22 cellular contexts compared by ENCODE assay signal in the genomic region with DNA sequence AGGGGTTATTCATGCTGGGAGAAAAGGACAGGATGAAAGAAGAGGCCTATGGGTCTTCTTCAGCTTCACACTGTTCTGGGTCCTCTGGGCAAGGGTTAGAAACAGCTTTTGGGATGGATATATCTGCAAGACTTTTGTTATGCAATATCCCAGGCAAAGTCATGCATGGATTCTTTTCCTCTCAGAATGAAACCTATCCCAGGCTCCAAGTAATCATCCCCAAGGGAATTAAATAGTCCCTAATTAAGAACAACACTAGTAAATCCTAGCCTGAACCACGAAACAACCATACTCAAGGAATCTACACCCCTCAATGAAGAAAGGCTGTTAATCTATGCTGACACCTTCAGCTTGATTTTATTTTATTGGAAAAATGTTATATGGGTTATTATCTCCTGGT.
DNase-seq lines count a peak whose midpoint lies in the region; ATAC-seq and TF ChIP-seq lines count a peak whose summit lies in the region.
"Had no signal": no experiment of that assay in that cellular context is flagged by ENCODE, and none has a peak within 500 bp of the region (broad histone marks: within the 10 kb centered on the region; RNA-seq: fewer than 3 reads in every experiment).

No MANE protein-coding gene starts in this region.

- peaks cover 31% of the 10 kb centered on the region for H3K4me1 Mint-ChIP-seq in nephron progenitor cell
- no peaks in the 10 kb centered on the region for H3K4me1 Mint-ChIP-seq in effector memory CD8-positive, alpha-beta T cell (ENCODE audit: low read depth in 2 of 2)
- H3K4me1 Mint-ChIP-seq: CD14-positive monocyte; CD8-positive, alpha-beta memory T cell had no signal

- no peaks in the 10 kb centered on the region for H3K4me1 ChIP-seq in right atrium auricular region
- peaks cover 12 to 26% (median 21%) of the 10 kb centered on the region in 4 donors for H3K4me1 ChIP-seq in esophagus muscularis mucosa
- no peaks in the 10 kb centered on the region for H3K4me1 ChIP-seq in body of pancreas
- H3K4me1 ChIP-seq: A549; BE2C; BLaER1 treated with 17β-estradiol and CSF1 and Interleukin-3, amounts not matched to agents 10 nM and 100 nM; HAP-1 had no signal

- TF ChIP-seq POLR2A in esophagus muscularis mucosa (IDR thresholded peaks at IDR 0.05; ENCODE audit: low read depth) (no peak), body of pancreas (IDR thresholded peaks at IDR 0.05) (no peak)

- no peaks in the 10 kb centered on the region for H3K36me3 Mint-ChIP-seq in nephron progenitor cell (ENCODE audit: low read depth)
- H3K36me3 Mint-ChIP-seq in effector memory CD8-positive, alpha-beta T cell (ENCODE audit: insufficient read depth), result no peaks in the 10 kb centered on the region
- H3K36me3 Mint-ChIP-seq: CD14-positive monocyte; CD8-positive, alpha-beta memory T cell had no signal

- no peak for TF ChIP-seq EP300 in esophagus muscularis mucosa (IDR thresholded peaks at IDR 0.05)

- DNase-seq in Right ventricle myocardium superior (no peak), right atrium auricular region (ENCODE audit: low spot score) (no peak), esophagus muscularis mucosa (ENCODE audit: extremely low spot score) (no peak), nephron progenitor cell (no peak), body of pancreas (no peak)
- no peak for DNase-seq in effector memory CD8-positive, alpha-beta T cell
- DNase-seq: 8988T; ACHN; AML-193; BE2C; CD4-positive, alpha-beta T cell; CD8-positive, alpha-beta memory T cell; DMS153; DND-41; GDM1; GOT3 had no signal

- no peaks in the 10 kb centered on the region for H3K27me3 Mint-ChIP-seq in nephron progenitor cell (ENCODE audit: low read depth, poor library complexity)
- no peaks in the 10 kb centered on the region for H3K27me3 Mint-ChIP-seq in effector memory CD8-positive, alpha-beta T cell
- H3K27me3 Mint-ChIP-seq: CD4-positive, alpha-beta T cell; CD8-positive, alpha-beta memory T cell had no signal

- 29% methylated on average over 1 of the region's 1 CpG for WGBS in esophagus muscularis mucosa
- WGBS in body of pancreas, 2 donors, result 36 to 62% methylated on average over 1 of the region's 1 CpG

- H3K27me3 ChIP-seq in right atrium auricular region, result no peaks in the 10 kb centered on the region
- no peaks in the 10 kb centered on the region for H3K27me3 ChIP-seq in esophagus muscularis mucosa
- no peaks in the 10 kb centered on the region for H3K27me3 ChIP-seq in body of pancreas
- H3K27me3 ChIP-seq: BE2C; BLaER1 treated with 17β-estradiol and CSF1 and Interleukin-3, amounts not matched to agents 10 nM and 100 nM had no signal

- no peak for TF ChIP-seq CTCF in right atrium auricular region (IDR thresholded peaks at IDR 0.05)
- TF ChIP-seq CTCF in esophagus muscularis mucosa (IDR thresholded peaks at IDR 0.05), result no peak
- no peak for TF ChIP-seq CTCF in nephron progenitor cell (IDR thresholded peaks at IDR 0.05)
- no peak for TF ChIP-seq CTCF in body of pancreas (IDR thresholded peaks at IDR 0.05)

- intact Hi-C loops in Right ventricle myocardium superior (cut with DNase I) (no loop called here), esophagus muscularis mucosa (cut with DNase I) (no loop called here), body of pancreas (cut with DNase I) (no loop called here)

- ATAC-seq in Right ventricle myocardium superior (ENCODE audit: poor library complexity) (peak; percentile 14), body of pancreas (no peak), GM19035 (IDR thresholded peaks at IDR 0.05; ENCODE audit: unreplicated experiment) (no peak)
- no peak for ATAC-seq in effector memory CD8-positive, alpha-beta T cell (replicated peaks)
- ATAC-seq: A549, GM12878 had no signal

- peak overlapping the region; percentile 61 for H3K27ac Mint-ChIP-seq in nephron progenitor cell
- no peak overlapping the region for H3K27ac Mint-ChIP-seq in effector memory CD8-positive, alpha-beta T cell
- H3K27ac Mint-ChIP-seq: CD14-positive monocyte; CD4-positive, alpha-beta T cell; CD8-positive, alpha-beta memory T cell had no signal

- peaks cover 17% of the 10 kb centered on the region for H3K9me3 Mint-ChIP-seq in nephron progenitor cell
- peaks cover 0 to 2% of the 10 kb centered on the region in 2 donors for H3K9me3 Mint-ChIP-seq in effector memory CD8-positive, alpha-beta T cell

- H3K4me3 Mint-ChIP-seq in nephron progenitor cell, result no peak overlapping the region
- no peak overlapping the region for H3K4me3 Mint-ChIP-seq in effector memory CD8-positive, alpha-beta T cell
- H3K4me3 Mint-ChIP-seq: CD14-positive monocyte; CD4-positive, alpha-beta T cell; CD8-positive, alpha-beta memory T cell had no signal

- H3K27ac ChIP-seq in right atrium auricular region, result no peak overlapping the region
- peak overlapping the region in 3 of 4 donors; percentile 45 to 56 (median 51) for H3K27ac ChIP-seq in esophagus muscularis mucosa (replicated peaks in 1 of 4)
- H3K27ac ChIP-seq in body of pancreas, result no peak overlapping the region
- H3K27ac ChIP-seq: A549; BLaER1 treated with 17β-estradiol and CSF1 and Interleukin-3, amounts not matched to agents 10 nM and 100 nM had no signal

- H3K4me3 ChIP-seq in right atrium auricular region (no peak overlapping the region), esophagus muscularis mucosa (no peak overlapping the region), body of pancreas (no peak overlapping the region)
- H3K4me3 ChIP-seq: A549; BLaER1 treated with 17β-estradiol and CSF1 and Interleukin-3, amounts not matched to agents 10 nM and 100 nM; GM12878; HAP-1 had no signal

- H3K9me3 ChIP-seq in right atrium auricular region, result no peaks in the 10 kb centered on the region
- no peaks in the 10 kb centered on the region for H3K9me3 ChIP-seq in esophagus muscularis mucosa
- H3K9me3 ChIP-seq in body of pancreas, result no peaks in the 10 kb centered on the region
- H3K9me3 ChIP-seq: A549, BE2C, HAP-1 had no signal

- H3K36me3 ChIP-seq in right atrium auricular region (no peaks in the 10 kb centered on the region), esophagus muscularis mucosa (no peaks in the 10 kb centered on the region), body of pancreas (replicated peaks in 1 of 2; ENCODE audit: insufficient read depth in 1 of 2, low read depth in 2 of 2) (no peaks in the 10 kb centered on the region)
- H3K36me3 ChIP-seq: BE2C; BLaER1 treated with 17β-estradiol and CSF1 and Interleukin-3, amounts not matched to agents 10 nM and 100 nM; HAP-1 had no signal

Comparison
In these comparisons a context has a peak if more than half of its experiments do, and no peak if none do; other contexts are left out.
1. H3K27ac ChIP-seq: peak in esophagus muscularis mucosa (3 of 4); none in right atrium auricular region (0 of 2) and body of pancreas (0 of 4).